In genomic region chr6:82257088-82257774, GRCh38 we compare ENCODE assay signal across 18 cellular contexts. TPM values are rescaled to one million over a fixed set of nuclear protein-coding genes. Genes with fewer than 3 reads are reported as not detected.
DNase-seq lines count a peak whose midpoint lies in the region; ATAC-seq, FAIRE-seq and TF ChIP-seq lines count a peak whose summit lies in the region.
"Had no signal": no experiment of that assay in that cellular context is flagged by ENCODE, and none has a peak within 500 bp of the region (broad histone marks: within the 10 kb centered on the region; RNA-seq: fewer than 3 reads in every experiment).

No MANE protein-coding gene starts in this region.

- ATAC-seq in HG02938 (IDR thresholded peaks at IDR 0.05; ENCODE audit: unreplicated experiment) (no peak), HG02981 (IDR thresholded peaks at IDR 0.05; ENCODE audit: unreplicated experiment) (no peak)
- ATAC-seq: activated CD4-positive, CD25-positive, alpha-beta regulatory T cell treated with anti-CD3 and anti-CD28 coated beads, Interleukin-2, amount 50 U/mL, for 24 hours; body of pancreas; left cardiac atrium; stimulated activated naive B cell treated with anti-CD40 and anti-IgM and Interleukin-4, amounts not matched to agents 10 μg/mL and 1 μg/mL and 100 μg/mL, for 72 hours had no signal

- no peaks in the 10 kb centered on the region for H3K9me3 ChIP-seq in cardiac muscle cell (ENCODE audit: low read depth)
- H3K9me3 ChIP-seq in H1 (ENCODE audit: insufficient read depth in 2 of 2, low read depth in 1 of 2, low read length in 1 of 2), result no peaks in the 10 kb centered on the region
- H3K9me3 ChIP-seq: body of pancreas, right atrium auricular region, transverse colon had no signal

- H3K4me3 ChIP-seq in cardiac muscle cell, result no peak overlapping the region
- H3K4me3 ChIP-seq in H1 (ENCODE audit: extremely low read depth in 1 of 4, insufficient read depth in 2 of 4, low read depth in 3 of 4, low read length in 4 of 4), result no peak overlapping the region
- H3K4me3 ChIP-seq: body of pancreas, right atrium auricular region, transverse colon had no signal

- TF ChIP-seq RAD21 in H1 (IDR thresholded peaks at IDR 0.05 in 1 of 2, conservative IDR thresholded peaks at IDR 0.05 in 1 of 2; ENCODE audit: low read depth in 2 of 2, low read length in 2 of 2), result 0 out of 4 replicates have a peak, but pooled peaks of 1 of the 2 experiments have one; percentile 8

- H3K27me3 ChIP-seq in cardiac muscle cell (no peaks in the 10 kb centered on the region), H1 (replicated peaks in 1 of 4; ENCODE audit: control insufficient read depth in 3 of 4, extremely low read depth in 1 of 4, insufficient read depth in 3 of 4, low read length in 3 of 4) (no peaks in the 10 kb centered on the region)
- H3K27me3 ChIP-seq: body of pancreas, right atrium auricular region, transverse colon had no signal

- no peak overlapping the region for H3K9ac ChIP-seq in H1 (replicated peaks in 1 of 4; ENCODE audit: extremely low read depth in 1 of 4, low read depth in 3 of 4, low read length in 3 of 4)

- H3K23ac ChIP-seq in H1 (ENCODE audit: insufficient read length), result no peak overlapping the region

- TF ChIP-seq POLR2A in H1 (IDR thresholded peaks at IDR 0.05; ENCODE audit: control extremely low read depth in 1 of 2, low read depth in 2 of 2, low read length in 2 of 2), result no peak

- H3K56ac ChIP-seq in H1 (replicated peaks; ENCODE audit: insufficient read length, low read depth, low read length), result no peak overlapping the region

- no peaks in the 10 kb centered on the region for H4K20me1 ChIP-seq in H1 (replicated peaks in 1 of 2; ENCODE audit: control insufficient read depth in 1 of 2, insufficient read depth in 2 of 2, low read length in 2 of 2)

- H4K5ac ChIP-seq in H1 (ENCODE audit: insufficient read length, low read depth, low read length), result no peak overlapping the region

- H2AFZ ChIP-seq in H1 (ENCODE audit: low read length), result no peak overlapping the region

- CTCF ChIA-PET in H1 (lab: Charles Lee; ENCODE audit: partially characterized antibody), result interaction anchor here (0.6 to 2.1 kb wide), 8 partner anchors 12 to 808 kb away, joined by 3 to 15 read pairs (median 3); partner anchors contain the start of genes TPBG and UBE3D

- H3K4me1 ChIP-seq in cardiac muscle cell (ENCODE audit: low read depth) (no peaks in the 10 kb centered on the region), H1 (replicated peaks in 1 of 4; ENCODE audit: control insufficient read depth in 3 of 4, insufficient read depth in 4 of 4, low read length in 3 of 4) (peaks cover 0 to 9% (median 2%) of the 10 kb centered on the region in 4 experiments; a peak in 2 of 7 replicates)
- H3K4me1 ChIP-seq: body of pancreas, transverse colon had no signal

- FAIRE-seq in H1 (lab: Jason Lieb, UNC), result peak; percentile 48
- FAIRE-seq: frontal cortex had no signal

- no peak for TF ChIP-seq EP300 in H1 (IDR thresholded peaks at IDR 0.05; ENCODE audit: borderline replicate concordance in 1 of 2, low read depth in 2 of 2, low read length in 2 of 2)

- no peaks in the 10 kb centered on the region for H3K79me1 ChIP-seq in H1 (ENCODE audit: low read depth, low read length)

- H3K23me2 ChIP-seq in H1 (ENCODE audit: low read depth, low read length), result no peaks in the 10 kb centered on the region

- no peak overlapping the region for H2BK5ac ChIP-seq in H1 (ENCODE audit: low read depth, low read length)

- POLR2A ChIA-PET in H1 (lab: Charles Lee; ENCODE audit: partially characterized antibody), result no interaction called here

- H3K4ac ChIP-seq in H1 (replicated peaks; ENCODE audit: insufficient read length, low read depth, low read length), result no peak overlapping the region

- no peak for DNase-seq in cardiac muscle cell (ENCODE audit: low read depth in 1 of 2, low spot score in 1 of 2)
- no peak for DNase-seq in cardiac septum (ENCODE audit: low spot score)
- DNase-seq in NCI-H526 (lab: John Stamatoyannopoulos, UW), result peak; percentile 56 to 70
- no peak for DNase-seq in H1 (ENCODE audit: low read depth in 1 of 2, low spot score in 2 of 2)
- no peak for DNase-seq in D341Med (ENCODE audit: low spot score)
- DNase-seq in activated T-cell treated with anti-CD3 and anti-CD28 coated beads, Interleukin-2, amount 50 U/mL, for 1 hour, result no peak
- DNase-seq: body of pancreas; Karpas-422; left cardiac atrium; SHP77; stimulated activated CD4-positive, alpha-beta T cell treated with anti-CD3 and anti-CD28 coated beads, Interleukin-15, amount 100 ng/mL, for 24 hours; stimulated activated naive B cell treated with anti-CD40 and anti-IgM and Interleukin-4, amounts not matched to agents 10 μg/mL and 1 μg/mL and 100 μg/mL, for 72 hours; transverse colon had no signal

- H2BK20ac ChIP-seq in H1 (ENCODE audit: low read length), result no peak overlapping the region

- no peak overlapping the region for H4K91ac ChIP-seq in H1 (replicated peaks; ENCODE audit: insufficient read length, low read length)

- H3K4me2 ChIP-seq in H1 (ENCODE audit: insufficient read depth in 1 of 2, low read depth in 2 of 2, low read length in 2 of 2), result 0 out of 4 replicates have a peak overlapping the region, but pooled peaks have one; percentile 7 to 25

- H3K36me3 ChIP-seq in cardiac muscle cell (no peaks in the 10 kb centered on the region), H1 (ENCODE audit: control insufficient read depth in 2 of 4, insufficient read depth in 4 of 4, low read length in 3 of 4) (no peaks in the 10 kb centered on the region)
- H3K36me3 ChIP-seq: right atrium auricular region, transverse colon had no signal

- H3K14ac ChIP-seq in H1 (ENCODE audit: insufficient read length), result no peak overlapping the region

- 50% methylated on average over 1 of the region's 1 CpG; no CpG with 5 or more reads in 1 of the 2 experiments for WGBS in H1 (ENCODE audit: extremely low coverage in 1 of 2, insufficient coverage in 1 of 2, insufficient read length in 1 of 2, insufficient replicate concordance in 2 of 2, low coverage in 1 of 2, low lambda C conversion rate in 2 of 2, missing lambda C conversion rate in 1 of 2), 2 experiments

- H3K27ac ChIP-seq in cardiac muscle cell, result no peak overlapping the region
- no peak overlapping the region for H3K27ac ChIP-seq in H1 (ENCODE audit: low read depth, low read length)
- H3K27ac ChIP-seq: body of pancreas, right atrium auricular region, transverse colon had no signal

- H4K8ac ChIP-seq in H1 (ENCODE audit: extremely low read depth, insufficient read depth, low read length), result no peak overlapping the region

- no peak overlapping the region for H2BK120ac ChIP-seq in H1 (replicated peaks; ENCODE audit: low read depth, low read length)

- 0 out of 2 replicates have a peak overlapping the region, but pooled peaks have one; percentile 12 for H2BK12ac ChIP-seq in H1 (ENCODE audit: low read depth, low read length)

- no peak overlapping the region for H3K18ac ChIP-seq in H1 (ENCODE audit: extremely low read depth, low read length)

- TF ChIP-seq CTCF in cardiac muscle cell (IDR thresholded peaks at IDR 0.05; ENCODE audit: low read depth, low read length) (peak; percentile 3), H1 (IDR thresholded peaks at IDR 0.05; ENCODE audit: control extremely low read depth in 1 of 3, insufficient read depth in 1 of 3, low read depth in 1 of 3, low read length in 3 of 3) (no peak)

- no peak overlapping the region for H2AK5ac ChIP-seq in H1 (ENCODE audit: low read depth, low read length)

- intact Hi-C loops in cardiac septum (cut with DNase I), result no loop called here

- no peak overlapping the region for H2BK15ac ChIP-seq in H1 (ENCODE audit: low read length)

- no peaks in the 10 kb centered on the region for H3K79me2 ChIP-seq in H1 (ENCODE audit: control insufficient read depth in 1 of 2, insufficient read depth in 2 of 2, low read length in 2 of 2)

TF ChIP-seq in H1, 55 proteins besides CTCF, POLR2A, EP300 and RAD21:
- TF ChIP-seq PHF8 (conservative IDR thresholded peaks at IDR 0.05; ENCODE audit: low read depth, low read length) (no peak), SIX5 (IDR thresholded peaks at IDR 0.05; ENCODE audit: low read depth, low read length) (no peak), JUND (IDR thresholded peaks at IDR 0.05; ENCODE audit: low read length) (no peak), HDAC6 (IDR thresholded peaks at IDR 0.05; ENCODE audit: low read depth, low read length) (no peak), CEBPB (IDR thresholded peaks at IDR 0.05; ENCODE audit: low read depth, low read length) (no peak), TAF7 (optimal IDR thresholded peaks at IDR 0.05; ENCODE audit: borderline replicate concordance, low read depth, low read length) (no peak), CHD1 (IDR thresholded peaks at IDR 0.05; ENCODE audit: low read depth, low read length) (no peak), TAF1 (IDR thresholded peaks at IDR 0.05; ENCODE audit: low read depth, low read length) (no peak), SP2 (IDR thresholded peaks at IDR 0.05; ENCODE audit: low read length) (no peak), TEAD4 (IDR thresholded peaks at IDR 0.05; ENCODE audit: low read depth, low read length) (no peak), GTF2F1 (IDR thresholded peaks at IDR 0.05; ENCODE audit: borderline replicate concordance, low read depth, low read length) (no peak), RFX5 (IDR thresholded peaks at IDR 0.05; ENCODE audit: borderline replicate concordance, low read depth, low read length) (no peak)

RNA-seq across cellular contexts. Expression of gene IBTK, which starts 9.7 kb away (rescaled TPM):
- total RNA-seq in cardiac muscle cell (19.6 and 20.2 TPM in 2 replicates), cardiac septum (36.5 TPM)
- polyA plus RNA-seq in cardiac muscle cell (13.9 and 14.9 TPM in 2 replicates), H1 (2011; rRNA removed) (2.8 and 4.6 TPM in 2 replicates)
- 23.1 and 24.2 TPM in 2 replicates for total RNA-seq in H1 (2021; fragmentation: NEBNext Ultra II Directional; extraction: Animal tissue kit (Norgen Biotek cat#: 25700))
- polyA plus RNA-seq in H1 (2011; cell fraction: cytosol; rRNA removed), result 6.6 TPM
- 4.0 TPM for polyA plus RNA-seq in H1 (2011; cell fraction: nucleus; rRNA removed)
- polyA plus RNA-seq in H1 (2012, experiment 1 of 2), result 6.4 to 13.9 TPM (median 9.6 TPM) in 4 replicates
- polyA plus RNA-seq in H1 (2012, experiment 2 of 2), result 0.96 TPM
- 11.8 TPM for polyA plus RNA-seq in H1 (2013, experiment 1 of 2)
- 10.1 TPM for polyA plus RNA-seq in H1 (2013, experiment 2 of 2)
- 27.6 and 29.1 TPM in 2 replicates for polyA minus RNA-seq in H1 (2011; rRNA and poly(A)+ RNA removed)
- polyA minus RNA-seq in H1 (2011; cell fraction: cytosol; rRNA and poly(A)+ RNA removed), result 13.3 TPM
- polyA minus RNA-seq in H1 (2011; cell fraction: nucleus; rRNA and poly(A)+ RNA removed), result 42.2 TPM

Comparison
In these comparisons a context has a peak if more than half of its experiments do, and no peak if none do; other contexts are left out.
1. DNase-seq: peak in NCI-H526 (2 of 2); none in cardiac muscle cell (0 of 2), cardiac septum (single experiment), H1 (0 of 2), D341Med (single experiment) and activated T-cell treated with anti-CD3 and anti-CD28 coated beads, Interleukin-2, amount 50 U/mL, for 1 hour (single experiment).